1 cellular context compared by ENCODE assay signal in the genomic region with DNA sequence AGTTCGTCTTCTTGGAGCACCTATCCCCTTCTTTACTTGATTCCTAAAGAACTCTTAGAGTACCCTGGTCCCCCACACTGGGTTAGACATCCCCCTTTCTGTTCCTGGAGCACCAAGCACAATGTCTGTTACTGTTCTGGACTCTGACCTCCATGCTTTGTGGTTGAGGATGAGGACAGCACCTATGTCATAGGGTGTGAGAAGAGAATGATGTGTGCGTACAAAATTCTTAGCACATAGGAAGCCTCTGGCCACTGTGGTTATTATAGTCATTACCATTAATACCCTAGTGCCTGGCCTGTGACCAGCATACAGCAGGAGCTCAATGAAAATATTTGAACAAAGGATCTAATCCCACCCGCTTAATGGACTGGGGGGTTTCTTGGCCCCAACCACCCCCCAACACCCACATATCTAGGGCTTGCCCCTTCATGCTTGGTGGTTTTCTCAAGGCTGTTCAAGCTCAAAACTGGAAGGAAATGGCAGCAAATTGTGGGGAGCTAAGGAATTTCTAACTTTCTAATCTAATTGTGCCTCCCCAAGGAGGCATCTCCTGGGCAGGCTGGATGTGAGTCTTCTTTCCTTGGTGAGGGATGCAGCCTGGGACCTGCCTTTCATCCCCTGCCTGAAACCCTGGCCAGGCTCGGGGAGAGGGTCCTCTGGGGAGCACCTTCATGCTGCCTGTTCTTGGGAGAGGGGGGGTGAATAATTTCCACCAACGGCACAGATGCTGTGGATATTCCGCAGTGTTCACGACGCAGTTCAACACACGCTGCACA.
TF ChIP-seq lines count a peak whose summit lies in the region.

No MANE protein-coding gene starts in this region.

TF ChIP-seq in neural cell, 6 proteins besides CTCF, POLR2A, EP300 and RAD21 (continued from another document):
- TF ChIP-seq, protein P1, sequence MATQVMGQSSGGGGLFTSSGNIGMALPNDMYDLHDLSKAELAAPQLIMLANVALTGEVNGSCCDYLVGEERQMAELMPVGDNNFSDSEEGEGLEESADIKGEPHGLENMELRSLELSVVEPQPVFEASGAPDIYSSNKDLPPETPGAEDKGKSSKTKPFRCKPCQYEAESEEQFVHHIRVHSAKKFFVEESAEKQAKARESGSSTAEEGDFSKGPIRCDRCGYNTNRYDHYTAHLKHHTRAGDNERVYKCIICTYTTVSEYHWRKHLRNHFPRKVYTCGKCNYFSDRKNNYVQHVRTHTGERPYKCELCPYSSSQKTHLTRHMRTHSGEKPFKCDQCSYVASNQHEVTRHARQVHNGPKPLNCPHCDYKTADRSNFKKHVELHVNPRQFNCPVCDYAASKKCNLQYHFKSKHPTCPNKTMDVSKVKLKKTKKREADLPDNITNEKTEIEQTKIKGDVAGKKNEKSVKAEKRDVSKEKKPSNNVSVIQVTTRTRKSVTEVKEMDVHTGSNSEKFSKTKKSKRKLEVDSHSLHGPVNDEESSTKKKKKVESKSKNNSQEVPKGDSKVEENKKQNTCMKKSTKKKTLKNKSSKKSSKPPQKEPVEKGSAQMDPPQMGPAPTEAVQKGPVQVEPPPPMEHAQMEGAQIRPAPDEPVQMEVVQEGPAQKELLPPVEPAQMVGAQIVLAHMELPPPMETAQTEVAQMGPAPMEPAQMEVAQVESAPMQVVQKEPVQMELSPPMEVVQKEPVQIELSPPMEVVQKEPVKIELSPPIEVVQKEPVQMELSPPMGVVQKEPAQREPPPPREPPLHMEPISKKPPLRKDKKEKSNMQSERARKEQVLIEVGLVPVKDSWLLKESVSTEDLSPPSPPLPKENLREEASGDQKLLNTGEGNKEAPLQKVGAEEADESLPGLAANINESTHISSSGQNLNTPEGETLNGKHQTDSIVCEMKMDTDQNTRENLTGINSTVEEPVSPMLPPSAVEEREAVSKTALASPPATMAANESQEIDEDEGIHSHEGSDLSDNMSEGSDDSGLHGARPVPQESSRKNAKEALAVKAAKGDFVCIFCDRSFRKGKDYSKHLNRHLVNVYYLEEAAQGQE (IDR thresholded peaks at IDR 0.05; ENCODE audit: borderline replicate concordance) = no peak
